Comparison of ENCODE assay signal across 29 cellular contexts in genomic region chr15:56036546-56037067, GRCh38.
"Had no signal": no experiment of that assay in that cellular context is flagged by ENCODE, and none has a peak within 500 bp of the region (broad histone marks: within the 10 kb centered on the region; RNA-seq: fewer than 3 reads in every experiment).

No MANE protein-coding gene starts in this region.

- H3K36me3 Mint-ChIP-seq: brain; stimulated activated effector memory CD8-positive, alpha-beta T cell treated with anti-CD3 and anti-CD28 coated beads, Interleukin-12 subunit alpha, Interleukin-12 subunit beta, amount 100 ng/mL, for 72 hours had no signal

- H3K27me3 Mint-ChIP-seq: activated CD4-positive, alpha-beta memory T cell treated with anti-CD3 and anti-CD28 coated beads, Interleukin-2, amount 10 ng/mL, durations not matched to agents 7 days and 5 days; activated CD4-positive, alpha-beta T cell treated with anti-CD3 and anti-CD28 coated beads, Interleukin-2, amount 10 ng/mL, durations not matched to agents 7 days and 5 days; activated naive CD8-positive, alpha-beta T cell had no signal

- H3K27ac Mint-ChIP-seq: activated CD4-positive, alpha-beta memory T cell treated with anti-CD3 and anti-CD28 coated beads, Interleukin-2, amount 10 ng/mL, durations not matched to agents 7 days and 5 days; activated CD4-positive, alpha-beta T cell treated with anti-CD3 and anti-CD28 coated beads, Interleukin-2, amount 10 ng/mL, durations not matched to agents 7 days and 5 days; activated CD8-positive, alpha-beta memory T cell treated with anti-CD3 and anti-CD28 coated beads, Interleukin-2, amount 10 ng/mL, durations not matched to agents 7 days and 5 days; activated naive CD8-positive, alpha-beta T cell; nephron; stimulated activated effector memory CD8-positive, alpha-beta T cell treated with anti-CD3 and anti-CD28 coated beads, Interleukin-12 subunit alpha, Interleukin-12 subunit beta, amount 100 ng/mL, for 72 hours; T-helper 1 cell treated with Interleukin-12 subunit alpha and Interleukin-12 subunit beta and Interleukin-4 antibody, amounts not matched to agents 30 μg/mL and 1 μg/mL, for 36 hours had no signal

- FAIRE-seq: small intestine had no signal

- H3K4me3 ChIP-seq: ascending aorta, cardiac muscle cell, coronary artery, dorsolateral prefrontal cortex, gastroesophageal sphincter, left ventricle myocardium inferior, sigmoid colon, suprapubic skin, tibial artery had no signal

- DNase-seq: activated CD4-positive, alpha-beta memory T cell treated with anti-CD3 and anti-CD28 coated beads, Interleukin-2, amount 10 ng/mL, durations not matched to agents 7 days and 5 days; activated CD4-positive, alpha-beta T cell treated with anti-CD3 and anti-CD28 coated beads, Interleukin-2, amount 10 ng/mL, durations not matched to agents 7 days and 5 days; activated CD8-positive, alpha-beta memory T cell treated with anti-CD3 and anti-CD28 coated beads, Interleukin-2, amount 10 ng/mL, durations not matched to agents 7 days and 5 days; activated effector memory CD4-positive, alpha-beta T cell treated with Interleukin-2 at 50 U/mL for 16 hours; activated naive CD4-positive, alpha-beta T cell treated with Interleukin-2 at 50 U/mL for 16 hours; activated T-cell treated with anti-CD3 and anti-CD28 coated beads, Interleukin-2, amount 50 U/mL, for 48 hours; cerebellar nuclear complex; dorsolateral prefrontal cortex; effector memory CD4-positive, alpha-beta T cell; head of caudate nucleus; left ventricle myocardium inferior; sigmoid colon; small intestine; stimulated activated CD4-positive, alpha-beta T cell treated with anti-CD3 and anti-CD28 coated beads, Interleukin-4, amount 100 ng/mL, for 24 hours; T1000; tibial artery; WERI-Rb-1 had no signal

- ATAC-seq: activated CD4-positive, CD25-positive, alpha-beta regulatory T cell treated with anti-CD3 and anti-CD28 coated beads, Interleukin-2, amount 50 U/mL, for 24 hours; activated CD8-positive, alpha-beta memory T cell treated with anti-CD3 and anti-CD28 coated beads, Interleukin-2, amount 10 ng/mL, durations not matched to agents 7 days and 5 days; gastroesophageal sphincter; stimulated activated effector memory CD8-positive, alpha-beta T cell treated with anti-CD3 and anti-CD28 coated beads, Interleukin-12 subunit alpha, Interleukin-12 subunit beta, amount 100 ng/mL, for 72 hours had no signal

- H3K27me3 ChIP-seq: ascending aorta, cardiac muscle cell, dorsolateral prefrontal cortex, gastroesophageal sphincter, neutrophil, sigmoid colon, suprapubic skin, tibial artery had no signal

- H3K4me3 Mint-ChIP-seq: activated CD4-positive, alpha-beta memory T cell treated with anti-CD3 and anti-CD28 coated beads, Interleukin-2, amount 10 ng/mL, durations not matched to agents 7 days and 5 days; activated CD4-positive, alpha-beta T cell treated with anti-CD3 and anti-CD28 coated beads, Interleukin-2, amount 10 ng/mL, durations not matched to agents 7 days and 5 days; activated CD8-positive, alpha-beta memory T cell treated with anti-CD3 and anti-CD28 coated beads, Interleukin-2, amount 10 ng/mL, durations not matched to agents 7 days and 5 days; activated naive CD8-positive, alpha-beta T cell; brain; nephron; stimulated activated effector memory CD8-positive, alpha-beta T cell treated with anti-CD3 and anti-CD28 coated beads, Interleukin-12 subunit alpha, Interleukin-12 subunit beta, amount 100 ng/mL, for 72 hours; T-helper 1 cell treated with Interleukin-12 subunit alpha and Interleukin-12 subunit beta and Interleukin-4 antibody, amounts not matched to agents 30 μg/mL and 1 μg/mL, for 36 hours had no signal

- H3K9me3 ChIP-seq: ascending aorta, gastroesophageal sphincter, left ventricle myocardium inferior, neutrophil, sigmoid colon, suprapubic skin, tibial artery had no signal

- H3K36me3 ChIP-seq: ascending aorta, cardiac muscle cell, gastroesophageal sphincter, left ventricle myocardium inferior, neutrophil, sigmoid colon, suprapubic skin, tibial artery, WERI-Rb-1 had no signal

- H3K27ac ChIP-seq: ascending aorta, cardiac muscle cell, coronary artery, dorsolateral prefrontal cortex, gastroesophageal sphincter, left ventricle myocardium inferior, neutrophil, sigmoid colon, suprapubic skin, tibial artery, WERI-Rb-1 had no signal

- H3K9me3 Mint-ChIP-seq: brain, nephron had no signal
